ENCODE assay signal across 8 cellular contexts in genomic region chr9:91192379-91192775, GRCh38.
DNase-seq lines count a peak whose midpoint lies in the region; ATAC-seq and TF ChIP-seq lines count a peak whose summit lies in the region.

No MANE protein-coding gene starts in this region.

- no peak for TF ChIP-seq EP300 in gastroesophageal sphincter (IDR thresholded peaks at IDR 0.05)

- H3K9me3 ChIP-seq in T-helper 17 cell (ENCODE audit: control insufficient read depth, low read length, poor library complexity, severe bottlenecking) (no peaks in the 10 kb centered on the region), gastroesophageal sphincter (no peaks in the 10 kb centered on the region), spleen (peaks cover 0 to 6% (median 0%) of the 10 kb centered on the region in 8 donors)

- H3K4me1 Mint-ChIP-seq in T-helper 17 cell, result peaks cover 16% of the 10 kb centered on the region

- H3K27me3 ChIP-seq in gastroesophageal sphincter (no peaks in the 10 kb centered on the region), spleen (replicated peaks in 1 of 7) (no peaks in the 10 kb centered on the region)

- no peaks in the 10 kb centered on the region for H3K36me3 ChIP-seq in gastroesophageal sphincter
- no peaks in the 10 kb centered on the region for H3K36me3 ChIP-seq in spleen

- intact Hi-C loops in spleen (cut with DNase I; ENCODE audit: low total_unique reads), result loop anchor here (10.0 kb wide), 2 partner anchors 172 to 232 kb away; partner anchors contain the start of genes AUH and NFIL3

- peak in 1 of 4 experiments; percentile 32 for TF ChIP-seq CTCF in gastroesophageal sphincter (IDR thresholded peaks at IDR 0.05)
- no peak for TF ChIP-seq CTCF in spleen (IDR thresholded peaks at IDR 0.05 in 8 of 11, conservative IDR thresholded peaks at IDR 0.05 in 3 of 11)

- ATAC-seq in T-helper 17 cell (no peak), gastroesophageal sphincter (no peak)

- TF ChIP-seq POLR2A in gastroesophageal sphincter (IDR thresholded peaks at IDR 0.05) (no peak), spleen (IDR thresholded peaks at IDR 0.05) (no peak)

- peak overlapping the region in 1 of 2 donors; percentile 53 for H3K4me3 ChIP-seq in gastroesophageal sphincter
- H3K4me3 ChIP-seq in spleen, result no peak overlapping the region

- H3K36me3 Mint-ChIP-seq in T-helper 17 cell (ENCODE audit: low read depth), result peaks cover under 1% of the 10 kb centered on the region

- DNase-seq in DMS53 (lab: John Stamatoyannopoulos, UW) (peak; percentile 47), DMS53 treated with DMSO at 0.1 percent for 48 hours (lab: John Stamatoyannopoulos, UW; ENCODE audit: unreplicated experiment) (no peak), T-helper 17 cell (no peak), spleen (no peak), NCI-H2227 treated with DMSO at 0.1 percent for 48 hours (lab: John Stamatoyannopoulos, UW) (no peak), middle frontal gyrus (ENCODE audit: extremely low spot score, low spot score) (no peak), NCI-H2081 (lab: John Stamatoyannopoulos, UW) (no peak)

- 29 to 30% methylated on average over 1 to 3 of the region's 3 CpGs for WGBS in gastroesophageal sphincter (ENCODE audit: low coverage in 1 of 2), 2 donors
- WGBS in spleen, 5 donors, result 42 to 52% (median 48%) methylated on average over 3 of the region's 3 CpGs

- peaks cover 9 to 71% (median 35%) of the 10 kb centered on the region in 3 donors for H3K4me1 ChIP-seq in gastroesophageal sphincter
- peaks cover 11 to 60% (median 44%) of the 10 kb centered on the region in 6 donors for H3K4me1 ChIP-seq in spleen

- no peak overlapping the region for H3K27ac Mint-ChIP-seq in T-helper 17 cell

- peak overlapping the region; percentile 7 for H3K4me3 Mint-ChIP-seq in T-helper 17 cell

- H3K27me3 Mint-ChIP-seq in T-helper 17 cell, result no peaks in the 10 kb centered on the region

- peak overlapping the region; percentile 97 to 99 (median 98) for H3K27ac ChIP-seq in gastroesophageal sphincter
- peak overlapping the region; percentile 89 to 95 (median 92) for H3K27ac ChIP-seq in spleen
